ENCODE assay signal across 8 cellular contexts in the genomic region with DNA sequence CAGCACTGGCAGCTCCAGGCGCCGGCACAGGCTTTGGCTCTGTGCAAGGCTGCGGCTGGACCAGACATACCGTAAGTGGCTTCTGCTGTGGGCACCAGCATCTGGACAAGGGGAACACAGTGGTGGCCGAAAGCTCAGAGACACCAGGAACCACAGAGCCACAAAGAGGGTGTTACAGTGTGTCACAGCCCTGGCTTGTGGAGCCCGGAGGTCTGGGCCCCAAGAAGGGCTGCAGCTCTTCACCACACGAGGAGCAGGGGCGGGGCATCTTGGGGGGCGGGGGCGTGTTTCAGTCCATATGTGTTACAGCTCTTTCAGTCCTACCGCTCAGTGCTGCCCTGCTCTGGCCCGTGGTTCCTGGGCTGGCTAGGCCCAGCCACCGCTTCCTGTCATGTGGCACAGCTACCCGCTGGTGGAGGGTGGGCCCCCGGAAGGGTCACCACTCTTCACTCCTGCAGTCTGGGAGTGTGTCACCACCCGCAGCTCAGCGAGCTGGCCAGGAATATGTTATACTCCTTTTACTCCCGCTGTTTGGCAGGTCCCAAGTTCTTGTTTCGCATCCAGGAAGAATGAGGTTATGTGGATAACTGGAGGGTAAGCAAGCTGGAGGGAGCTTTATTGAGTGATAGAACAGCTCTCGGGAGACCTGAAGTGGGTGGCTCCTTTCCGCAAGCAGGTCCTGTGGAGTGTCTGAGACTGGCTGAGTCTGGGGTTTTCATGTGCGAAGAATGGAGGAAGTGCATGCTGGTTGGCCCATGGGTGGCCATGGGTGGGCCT. TPM values are rescaled to one million over a fixed set of nuclear protein-coding genes. Genes with fewer than 3 reads are reported as not detected.
DNase-seq lines count a peak whose midpoint lies in the region; ATAC-seq and TF ChIP-seq lines count a peak whose summit lies in the region.

No MANE protein-coding gene starts in this region.

- H3K79me2 ChIP-seq in osteoblast (ENCODE audit: insufficient read depth, low read length): peaks cover 28% of the 10 kb centered on the region
- H3K79me2 ChIP-seq in OCI-LY7 (ENCODE audit: insufficient read depth, low read depth, low read length): peaks cover 12% of the 10 kb centered on the region; the same call in 1 of the 2 replicates

- H3K4me3 ChIP-seq in HUES64 (ENCODE audit: low read length) (peak overlapping the region; percentile 53), osteoblast (ENCODE audit: insufficient read depth, low read length) (peak overlapping the region; percentile 80), OCI-LY7 (ENCODE audit: low read depth, low read length, poor library complexity, severe bottlenecking) (no peak overlapping the region)

- peak overlapping the region; percentile 49; the same call in 1 of the 2 replicates for H3K9ac ChIP-seq in HUES64 (ENCODE audit: low read depth, low read length)

- intact Hi-C loops in OCI-LY7 (cut with micrococcal nuclease; ENCODE audit: unreplicated experiment): no loop called here

- H3K36me3 ChIP-seq in HUES64 (ENCODE audit: insufficient read depth, low read length) (no peaks in the 10 kb centered on the region), osteoblast (ENCODE audit: insufficient read depth, low read length) (no peaks in the 10 kb centered on the region), OCI-LY7 (ENCODE audit: insufficient read depth, low read length) (no peaks in the 10 kb centered on the region)

- peak; percentile 57 for DNase-seq in activated T-cell treated with anti-CD3 and anti-CD28 coated beads for 24 hours (ENCODE audit: low read depth)
- peak; percentile 40 for DNase-seq in germinal center (ENCODE audit: low spot score)
- DNase-seq in osteoblast (ENCODE audit: insufficient read length, low spot score, missing footprints): peak; percentile 96
- DNase-seq in OCI-LY7 (ENCODE audit: low spot score): no peak
- no peak for DNase-seq in DMS53 treated with DMSO at 0.1 percent for 48 hours (lab: John Stamatoyannopoulos, UW; ENCODE audit: unreplicated experiment)

- CTCF ChIA-PET in OCI-LY7 (lab: Charles Lee; ENCODE audit: unreplicated experiment): no interaction called here

- POLR2A ChIA-PET in OCI-LY7 (lab: Charles Lee): interaction anchor here (0.6 kb wide), 1 partner anchor 29 kb away, joined by 5 read pairs; no protein-coding TSS in a partner anchor

- peak overlapping the region; percentile 81; the same call in 1 of the 2 replicates for H3K27ac ChIP-seq in HUES64 (ENCODE audit: low read depth, low read length)
- peak overlapping the region; percentile 88 for H3K27ac ChIP-seq in osteoblast (ENCODE audit: low read depth, low read length)
- H3K27ac ChIP-seq in OCI-LY7 (ENCODE audit: low read depth, low read length, poor library complexity, severe bottlenecking): no peak overlapping the region

- H3K4me1 ChIP-seq in HUES64 (ENCODE audit: insufficient read depth, low read length) (no peaks in the 10 kb centered on the region), osteoblast (ENCODE audit: insufficient read depth, low read length) (peaks cover 23% of the 10 kb centered on the region), OCI-LY7 (ENCODE audit: insufficient read depth, low read length, poor library complexity, severe bottlenecking) (peaks cover 24% of the 10 kb centered on the region)

- H2AFZ ChIP-seq in osteoblast (ENCODE audit: low read length) (peak overlapping the region; percentile 95), OCI-LY7 (ENCODE audit: low read length) (no peak overlapping the region)

- peak; percentile 66 for ATAC-seq in GM18867 (IDR thresholded peaks at IDR 0.05; ENCODE audit: unreplicated experiment)
- no peak for ATAC-seq in HG03457 (IDR thresholded peaks at IDR 0.05; ENCODE audit: unreplicated experiment)

- no TSS peak for BruUV-seq in OCI-LY7 (replicated peaks; lab: Mats Ljungman, UMichigan)

- H3K4me2 ChIP-seq in osteoblast (ENCODE audit: insufficient read depth, low read length): peak overlapping the region; percentile 92
- H3K4me2 ChIP-seq in OCI-LY7 (ENCODE audit: low read length): no peak overlapping the region

- H4K20me1 ChIP-seq in osteoblast (ENCODE audit: insufficient read depth, low read length) (no peaks in the 10 kb centered on the region), OCI-LY7 (ENCODE audit: insufficient read depth, low read length) (no peaks in the 10 kb centered on the region)

- H3K9me3 ChIP-seq in HUES64 (ENCODE audit: insufficient read depth, low read depth, low read length): no peaks in the 10 kb centered on the region
- no peaks in the 10 kb centered on the region for H3K9me3 ChIP-seq in osteoblast (ENCODE audit: low read depth, low read length)
- peaks cover 8% of the 10 kb centered on the region; the same call in 1 of the 2 replicates for H3K9me3 ChIP-seq in OCI-LY7 (ENCODE audit: low read length)

- 75% methylated on average over 22 of the region's 22 CpGs for WGBS in HUES64

- no peak for TF ChIP-seq CTCF in osteoblast (IDR thresholded peaks at IDR 0.05; ENCODE audit: extremely low read depth, low read depth, low read length)
- no peak for TF ChIP-seq CTCF in OCI-LY7 (conservative IDR thresholded peaks at IDR 0.05; ENCODE audit: low read length)

- H3K9me2 ChIP-seq in OCI-LY7 (ENCODE audit: insufficient read depth, low read length): no peaks in the 10 kb centered on the region

- H3K27me3 ChIP-seq in HUES64 (ENCODE audit: insufficient read depth, low read length) (no peaks in the 10 kb centered on the region), osteoblast (ENCODE audit: insufficient read depth, low read length) (no peaks in the 10 kb centered on the region)

RNA-seq across cellular contexts. Expression of a gene that starts 3.3 kb away (rescaled TPM):
- polyA plus RNA-seq in HUES64 (2013, experiment 1 of 2): 38.7 TPM
- 44.3 TPM for polyA plus RNA-seq in HUES64 (2013, experiment 2 of 2)
- total RNA-seq in osteoblast: 4.4 and 6.2 TPM in 2 replicates
- 42.3 and 43.2 TPM in 2 replicates for total RNA-seq in OCI-LY7 (2014; rRNA removed; shearing (Covaris generic))
- 132 and 133 TPM in 2 replicates for total RNA-seq in OCI-LY7 (2022)

RNA-seq across cellular contexts. Expression of a gene that starts 15.3 kb away (rescaled TPM):
- 18.8 TPM for polyA plus RNA-seq in HUES64 (2013, experiment 1 of 2)
- 23.2 TPM for polyA plus RNA-seq in HUES64 (2013, experiment 2 of 2)
- total RNA-seq in osteoblast (11.9 and 12.4 TPM in 2 replicates), OCI-LY7 (2022) (81.9 and 83.9 TPM in 2 replicates)
- 41.9 and 43.8 TPM in 2 replicates for total RNA-seq in OCI-LY7 (2014; rRNA removed; shearing (Covaris generic))

RNA-seq across cellular contexts. Expression of a gene that starts 49.2 kb away (rescaled TPM):
- polyA plus RNA-seq in HUES64 (2013, experiment 1 of 2): 3.5 TPM
- polyA plus RNA-seq in HUES64 (2013, experiment 2 of 2): 3.5 TPM
- total RNA-seq in osteoblast: 14.5 and 15.6 TPM in 2 replicates
- 0.82 and 1.4 TPM in 2 replicates for total RNA-seq in OCI-LY7 (2014; rRNA removed; shearing (Covaris generic))
- total RNA-seq in OCI-LY7 (2022): 2.0 and 3.5 TPM in 2 replicates

Comparison
In these comparisons a context has a peak if more than half of its experiments do, and no peak if none do; other contexts are left out.
1. DNase-seq: peak in activated T-cell treated with anti-CD3 and anti-CD28 coated beads for 24 hours (single experiment), germinal center (single experiment) and osteoblast (single experiment); none in OCI-LY7 (single experiment) and DMS53 treated with DMSO at 0.1 percent for 48 hours (single experiment).